Comparison of ENCODE assay signal across 33 cellular contexts in genomic region chr5:146091881-146092280, GRCh38. TPM values are rescaled to one million over a fixed set of nuclear protein-coding genes. Genes with fewer than 3 reads are reported as not detected.
"Had no signal": no experiment of that assay in that cellular context is flagged by ENCODE, and none has a peak within 500 bp of the region (broad histone marks: within the 10 kb centered on the region; RNA-seq: fewer than 3 reads in every experiment).

No MANE protein-coding gene starts in this region.

- H3K4me3 ChIP-seq: colonic mucosa, dorsolateral prefrontal cortex, esophagus muscularis mucosa, ovary, sigmoid colon, stomach, tibial artery had no signal

- H3K9me3 ChIP-seq: colonic mucosa, esophagus muscularis mucosa, ovary, sigmoid colon, stomach, tibial artery had no signal

- DNase-seq: activated CD4-positive, alpha-beta T cell treated with anti-CD3 and anti-CD28 coated beads for 48 hours; activated CD4-positive, alpha-beta T cell treated with anti-CD3 and anti-CD28 coated beads, Interleukin-2, amount 50 U/mL, for 48 hours; activated CD8-positive, alpha-beta memory T cell treated with anti-CD3 and anti-CD28 coated beads for 24 hours; activated effector memory CD4-positive, alpha-beta T cell treated with anti-CD3 and anti-CD28 coated beads, Interleukin-2, amount 50 U/mL, for 16 hours; activated naive CD4-positive, alpha-beta T cell treated with anti-CD3 and anti-CD28 coated beads for 36 hours; activated naive CD8-positive, alpha-beta T cell treated with anti-CD3 and anti-CD28 coated beads for 36 hours; activated T-cell treated with anti-CD3 and anti-CD28 coated beads, Interleukin-2, amount 50 U/mL, for 1 hour; amniotic stem cell; cerebellar nuclear complex; colonic mucosa; effector memory CD8-positive, alpha-beta T cell; foreskin melanocyte; islet precursor cell; left cardiac atrium; left ventricle myocardium superior; naive B cell; ovary; sigmoid colon; small intestine; stimulated activated CD4-positive, alpha-beta T cell treated with anti-CD3 and anti-CD28 coated beads, Interleukin-1b, Interleukin-23, amount 100 ng/mL, for 48 hours; stimulated activated CD4-positive, alpha-beta T cell treated with anti-CD3 and anti-CD28 coated beads, Interleukin-4, amount 100 ng/mL, for 4 hours; stimulated activated CD8-positive, alpha-beta memory T cell treated with anti-CD3 and anti-CD28 coated beads, Interleukin-4, amount 100 ng/mL, for 48 hours; stomach; SW 1271; T-helper 17 cell; T1000; tibial artery; WERI-Rb-1 had no signal

- H3K27ac ChIP-seq: colonic mucosa, dorsolateral prefrontal cortex, esophagus muscularis mucosa, ovary, sigmoid colon, stomach, tibial artery, WERI-Rb-1 had no signal

- H3K36me3 ChIP-seq: colonic mucosa, esophagus muscularis mucosa, ovary, sigmoid colon, stomach, tibial artery, WERI-Rb-1 had no signal

- H3K4me1 ChIP-seq: colonic mucosa, esophagus muscularis mucosa, sigmoid colon, stomach, tibial artery had no signal

- H3K27me3 ChIP-seq: colonic mucosa, dorsolateral prefrontal cortex, esophagus muscularis mucosa, ovary, sigmoid colon, stomach, tibial artery had no signal

- ATAC-seq: activated CD4-positive, CD25-positive, alpha-beta regulatory T cell treated with anti-CD3 and anti-CD28 coated beads, Interleukin-2, amount 50 U/mL, for 24 hours; effector memory CD8-positive, alpha-beta T cell; left cardiac atrium; left ventricle myocardium superior; stimulated activated memory B cell treated with anti-CD40 and anti-IgM and Interleukin-4, amounts not matched to agents 10 μg/mL and 1 μg/mL and 100 μg/mL, for 72 hours; T-helper 17 cell had no signal

RNA-seq across cellular contexts. Expression of gene PLAC8L1, which starts 13.5 kb away (rescaled TPM):
- total RNA-seq: colonic mucosa, esophagus muscularis mucosa, glomerular endothelial cell, stomach had no signal
- polyA plus RNA-seq: ovary had no signal
